12 cellular contexts compared by ENCODE assay signal in the genomic region with DNA sequence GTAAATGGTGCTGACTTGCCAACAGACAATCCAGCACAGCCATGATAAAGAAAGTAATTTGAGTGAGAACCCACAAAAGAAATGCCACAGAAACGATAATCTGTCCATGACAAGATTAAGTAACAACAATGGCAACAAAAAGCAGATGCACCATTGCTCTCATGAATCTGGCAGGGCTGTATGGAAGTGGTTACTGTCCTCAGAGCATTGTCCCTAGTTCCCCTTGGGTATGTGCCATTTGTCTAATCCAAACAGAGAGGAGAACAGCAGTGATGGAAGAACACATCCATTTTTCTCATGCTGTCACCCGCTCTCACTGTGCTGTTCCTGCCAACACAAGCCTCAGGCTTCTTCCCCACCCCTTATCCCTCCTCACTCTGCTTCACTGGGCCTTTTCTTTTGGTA.
DNase-seq lines count a peak whose midpoint lies in the region; ATAC-seq, FAIRE-seq and TF ChIP-seq lines count a peak whose summit lies in the region.
"Had no signal": no experiment of that assay in that cellular context is flagged by ENCODE, and none has a peak within 500 bp of the region (broad histone marks: within the 10 kb centered on the region; RNA-seq: fewer than 3 reads in every experiment).

No MANE protein-coding gene starts in this region.

- no peak; the same call in 2 of the 3 replicates for ATAC-seq in HepG2
- ATAC-seq in GM21390 (IDR thresholded peaks at IDR 0.05; ENCODE audit: unreplicated experiment) = no peak

- POLR2A ChIA-PET in HepG2 (lab: Yijun Ruan, JAX) = no interaction called here
- POLR2A ChIA-PET in HEK293T (lab: Yijun Ruan, JAX) = no interaction called here

- no peak overlapping the region for H3K27ac ChIP-seq in liver (ENCODE audit: low read depth in 1 of 2, low read length in 2 of 2)
- H3K27ac ChIP-seq in HepG2 (ENCODE audit: extremely low read length, insufficient read depth, low read length) = no peak overlapping the region
- H3K27ac ChIP-seq in astrocyte (ENCODE audit: low read depth, low read length) = no peak overlapping the region
- H3K27ac ChIP-seq in layer of hippocampus (ENCODE audit: low read depth, low read length) = peak overlapping the region; percentile 39

- no peaks in the 10 kb centered on the region for H3K9me3 Mint-ChIP-seq in astrocyte (ENCODE audit: unreplicated experiment)

- 22% methylated on average over 2 of the region's 2 CpGs for WGBS in liver
- WGBS in HepG2 (ENCODE audit: low lambda C conversion rate) = 86% methylated on average over 2 of the region's 2 CpGs

- CTCF ChIA-PET in HepG2 (lab: Yijun Ruan, JAX; ENCODE audit: low intra/inter-chr PET ratio, low total read pairs) (no interaction called here), HEK293T (lab: Yijun Ruan, JAX) (no interaction called here)

- H3K79me2 ChIP-seq in HepG2 (ENCODE audit: insufficient read depth, low read length) (peaks cover 50% of the 10 kb centered on the region), astrocyte (ENCODE audit: insufficient read depth, low read length) (peaks cover 55% of the 10 kb centered on the region)

- H2AFZ ChIP-seq in HepG2 (ENCODE audit: low read length) (no peak overlapping the region), astrocyte (ENCODE audit: low read depth, low read length) (no peak overlapping the region)

- H3K27me3 ChIP-seq in liver (ENCODE audit: control insufficient read depth in 4 of 4, insufficient read depth in 4 of 4, low read length in 3 of 4) (no peaks in the 10 kb centered on the region), HepG2 (ENCODE audit: control insufficient read depth in 1 of 2, insufficient read depth in 2 of 2, low read length in 2 of 2) (no peaks in the 10 kb centered on the region), astrocyte (ENCODE audit: insufficient read depth, low read length) (no peaks in the 10 kb centered on the region), layer of hippocampus (ENCODE audit: control insufficient read depth, insufficient read depth, low read length) (no peaks in the 10 kb centered on the region)
- H3K27me3 ChIP-seq: BLaER1 treated with 17β-estradiol and CSF1 and Interleukin-3, amounts not matched to agents 10 nM and 100 nM had no signal

- in situ Hi-C loops in HepG2 (cut with HindIII; ENCODE audit: extremely low pct_ligation_motif_present, low pct_unique_long_range_greater_than_20kb) = no loop called here

- intact Hi-C loops in HepG2 (cut with micrococcal nuclease; ENCODE audit: unreplicated experiment) = no loop called here

- no peaks in the 10 kb centered on the region; the same call in 1 of the 2 replicates for H4K20me1 ChIP-seq in HepG2 (ENCODE audit: insufficient read depth, low read length)
- peaks cover 36% of the 10 kb centered on the region for H4K20me1 ChIP-seq in astrocyte (ENCODE audit: insufficient read depth, low read length)

- TF ChIP-seq EP300 in HepG2 (IDR thresholded peaks at IDR 0.05; ENCODE audit: low read depth in 2 of 2, low read length in 2 of 2) (no peak), HepG2 (CRISPR knock-in tag; IDR thresholded peaks at IDR 0.05; ENCODE audit: borderline replicate concordance) (no peak)

- H3K9ac ChIP-seq in liver (ENCODE audit: low read depth in 1 of 2, low read length in 2 of 2) (no peak overlapping the region), HepG2 (ENCODE audit: insufficient read depth, low read depth, low read length) (no peak overlapping the region), astrocyte (ENCODE audit: low read length) (no peak overlapping the region)
- H3K9ac ChIP-seq: BLaER1 treated with 17β-estradiol and CSF1 and Interleukin-3, amounts not matched to agents 10 nM and 100 nM had no signal

- no peak for TF ChIP-seq POLR2A in HepG2 (IDR thresholded peaks at IDR 0.05; ENCODE audit: insufficient read depth in 1 of 2, low read depth in 2 of 2, low read length in 2 of 2)

- H3K36me3 ChIP-seq in liver (ENCODE audit: control insufficient read depth in 4 of 4, insufficient read depth in 3 of 4, low read depth in 1 of 4, low read length in 3 of 4) = peaks cover 0 to 6% (median 0%) of the 10 kb centered on the region in 4 donors
- peaks cover 3 to 22% of the 10 kb centered on the region in 2 experiments; a peak in 4 of 5 replicates for H3K36me3 ChIP-seq in HepG2 (replicated peaks in 1 of 2; ENCODE audit: control insufficient read depth in 1 of 2, insufficient read depth in 2 of 2, low read length in 2 of 2)
- peaks cover 7% of the 10 kb centered on the region for H3K36me3 ChIP-seq in astrocyte (ENCODE audit: insufficient read depth, low read length)
- H3K36me3 ChIP-seq: thoracic aorta had no signal

- DNase-seq in HepG2 (ENCODE audit: low spot score) (no peak), astrocyte (ENCODE audit: low read depth) (peak; percentile 41), HEK293T (ENCODE audit: extremely low spot score) (no peak), UCSD-AML1 (lab: John Stamatoyannopoulos, UW; ENCODE audit: unreplicated experiment) (no peak)
- no peak for DNase-seq in activated CD8-positive, alpha-beta memory T cell treated with anti-CD3 and anti-CD28 coated beads, Interleukin-2, amount 50 U/mL, for 48 hours
- DNase-seq: amniotic stem cell, NCI-H187 treated with DMSO at 0.1 percent for 48 hours had no signal

- peaks cover 4 to 9% (median 7%) of the 10 kb centered on the region in 4 donors for H3K4me1 ChIP-seq in liver (ENCODE audit: control insufficient read depth in 4 of 4, insufficient read depth in 4 of 4, low read length in 3 of 4)
- H3K4me1 ChIP-seq in HepG2 (ENCODE audit: insufficient read depth, low read length) = peaks cover 13% of the 10 kb centered on the region
- peaks cover 22% of the 10 kb centered on the region for H3K4me1 ChIP-seq in astrocyte (ENCODE audit: insufficient read depth, low read length)

- H3K4me1 Mint-ChIP-seq in astrocyte (ENCODE audit: low read depth, unreplicated experiment) = peaks cover 26% of the 10 kb centered on the region

- no peak overlapping the region for H3K27ac Mint-ChIP-seq in astrocyte (ENCODE audit: unreplicated experiment)

- TF ChIP-seq CTCF in liver (IDR thresholded peaks at IDR 0.05; ENCODE audit: low read depth, low read length, missing input control) (no peak), HepG2 (CRISPR knock-in tag; IDR thresholded peaks at IDR 0.05) (no peak), astrocyte (IDR thresholded peaks at IDR 0.05; ENCODE audit: insufficient read depth, low read depth, low read length) (no peak)

- H3K4me3 Mint-ChIP-seq in astrocyte (ENCODE audit: unreplicated experiment) = no peak overlapping the region

- no peaks in the 10 kb centered on the region for H3K27me3 Mint-ChIP-seq in astrocyte (ENCODE audit: low read depth, unreplicated experiment)

- H3K4me3 ChIP-seq in liver (ENCODE audit: low read depth in 1 of 3, low read length in 3 of 3) (no peak overlapping the region), HepG2 (replicated peaks in 1 of 3; ENCODE audit: insufficient read depth in 1 of 3, low read depth in 2 of 3, low read length in 3 of 3) (no peak overlapping the region), astrocyte (ENCODE audit: insufficient read depth, low read depth, low read length) (no peak overlapping the region)
- H3K4me3 ChIP-seq: BLaER1 treated with 17β-estradiol and CSF1 and Interleukin-3, amounts not matched to agents 10 nM and 100 nM; thoracic aorta had no signal

- H3K9me3 ChIP-seq in liver (ENCODE audit: control insufficient read depth in 4 of 4, low read length in 3 of 4) (no peaks in the 10 kb centered on the region), HepG2 (ENCODE audit: low read length) (no peaks in the 10 kb centered on the region), astrocyte (ENCODE audit: insufficient read depth, low read depth, low read length) (no peaks in the 10 kb centered on the region)
- H3K9me3 ChIP-seq: thoracic aorta had no signal

- peak in 1 of 2 donors; percentile 29 for TF ChIP-seq RAD21 in liver (IDR thresholded peaks at IDR 0.05)
- TF ChIP-seq RAD21 in HepG2 (CRISPR knock-in tag; IDR thresholded peaks at IDR 0.05) = no peak

- H3K36me3 Mint-ChIP-seq in astrocyte (ENCODE audit: low read depth, unreplicated experiment) = no peaks in the 10 kb centered on the region

- FAIRE-seq in HepG2 (lab: Jason Lieb, UNC) (no peak), astrocyte (lab: Jason Lieb, UNC) (no peak)

- no peak overlapping the region for H3K4me2 ChIP-seq in HepG2 (ENCODE audit: low read depth, low read length)
- peak overlapping the region; percentile 30 for H3K4me2 ChIP-seq in astrocyte (ENCODE audit: low read length)

- BruUV-seq in HepG2 (replicated peaks; lab: Mats Ljungman, UMichigan) = no TSS peak

TF ChIP-seq in liver, 16 proteins besides CTCF, POLR2A, EP300 and RAD21 (continues in another document):
- TF ChIP-seq FOXA1 (IDR thresholded peaks at IDR 0.05) (no peak), NR2F2 (IDR thresholded peaks at IDR 0.05) (no peak)

TF ChIP-seq in HEK293T, 16 proteins besides CTCF, POLR2A, EP300 and RAD21:
- TF ChIP-seq FOXK2 (IDR thresholded peaks at IDR 0.05) (no peak), L3MBTL2 (conservative IDR thresholded peaks at IDR 0.05) (no peak), TARDBP (IDR thresholded peaks at IDR 0.05) (no peak), ZNF384 (IDR thresholded peaks at IDR 0.05) (no peak), SUZ12 (IDR thresholded peaks at IDR 0.05) (no peak)
